Comparison of ENCODE assay signal across 24 cellular contexts in the genomic region with DNA sequence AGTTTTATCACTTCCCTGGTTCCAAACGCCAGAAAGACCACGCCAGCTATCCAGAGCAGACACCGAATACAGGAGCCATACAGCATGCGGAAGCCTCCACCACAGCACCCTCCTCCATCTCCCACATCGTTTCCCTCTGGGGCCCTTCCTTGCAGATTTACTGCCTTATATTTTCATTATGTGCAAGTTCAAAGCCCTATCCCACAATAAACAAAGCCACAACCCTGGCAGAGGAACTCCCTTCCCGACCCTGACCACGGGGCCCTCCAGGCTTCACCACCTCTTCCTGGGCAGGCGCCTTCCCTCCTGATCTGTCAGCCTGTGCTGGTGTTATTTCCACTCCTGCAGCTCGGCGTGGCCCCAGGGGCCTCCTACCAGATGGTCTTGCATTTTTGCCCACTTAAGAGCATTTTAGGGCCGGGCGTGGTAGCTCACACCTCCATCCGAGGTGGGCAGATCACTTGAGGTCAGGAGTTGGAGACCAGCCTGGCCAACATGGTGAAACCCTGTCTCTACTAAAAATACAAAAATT. TPM values are rescaled to one million over a fixed set of nuclear protein-coding genes. Genes with fewer than 3 reads are reported as not detected.
"Had no signal": no experiment of that assay in that cellular context is flagged by ENCODE, and none has a peak within 500 bp of the region (broad histone marks: within the 10 kb centered on the region; RNA-seq: fewer than 3 reads in every experiment).

No MANE protein-coding gene starts in this region.

- H3K27ac ChIP-seq: epithelial cell of prostate, esophagus muscularis mucosa, gastroesophageal sphincter, parathyroid adenoma, psoas muscle, right lobe of liver, suprapubic skin, thyroid gland had no signal

- H3K27me3 ChIP-seq: esophagus muscularis mucosa, gastroesophageal sphincter, right lobe of liver, suprapubic skin, thyroid gland had no signal

- H3K36me3 Mint-ChIP-seq: immature natural killer cell; natural killer cell treated with Interleukin-12 subunit alpha and Interleukin-12 subunit beta and Interleukin-15 and Interleukin-18, amount 100 ng/mL, for 72 hours; stimulated activated effector memory CD8-positive, alpha-beta T cell treated with anti-CD3 and anti-CD28 coated beads, Interleukin-12 subunit alpha, Interleukin-12 subunit beta, amount 100 ng/mL, for 72 hours; type B pancreatic cell had no signal

- H3K4me3 Mint-ChIP-seq: dendritic cell treated with granulocyte-macrophage colony-stimulating factor and Interleukin-4, amounts not matched to agents 40 ng/mL and 50 ng/mL, for 4 days; effector memory CD8-positive, alpha-beta T cell; immature natural killer cell; natural killer cell treated with Interleukin-12 subunit alpha and Interleukin-12 subunit beta and Interleukin-15 and Interleukin-18, amount 100 ng/mL, for 72 hours; stimulated activated effector memory CD8-positive, alpha-beta T cell treated with anti-CD3 and anti-CD28 coated beads, Interleukin-12 subunit alpha, Interleukin-12 subunit beta, amount 100 ng/mL, for 72 hours; type B pancreatic cell had no signal

- H3K9me3 Mint-ChIP-seq: dendritic cell treated with granulocyte-macrophage colony-stimulating factor and Interleukin-4, amounts not matched to agents 40 ng/mL and 50 ng/mL, for 4 days; effector memory CD8-positive, alpha-beta T cell; natural killer cell treated with Interleukin-12 subunit alpha and Interleukin-12 subunit beta and Interleukin-15 and Interleukin-18, amount 100 ng/mL, for 72 hours; stimulated activated effector memory CD8-positive, alpha-beta T cell treated with anti-CD3 and anti-CD28 coated beads, Interleukin-12 subunit alpha, Interleukin-12 subunit beta, amount 100 ng/mL, for 72 hours; type B pancreatic cell had no signal

- H3K27me3 Mint-ChIP-seq: type B pancreatic cell had no signal

- H3K4me1 ChIP-seq: esophagus muscularis mucosa, gastroesophageal sphincter, parathyroid adenoma, psoas muscle, right lobe of liver, suprapubic skin had no signal

- H3K27ac Mint-ChIP-seq: dendritic cell treated with granulocyte-macrophage colony-stimulating factor and Interleukin-4, amounts not matched to agents 40 ng/mL and 50 ng/mL, for 4 days; immature natural killer cell; natural killer cell treated with Interleukin-12 subunit alpha and Interleukin-12 subunit beta and Interleukin-15 and Interleukin-18, amount 100 ng/mL, for 72 hours; stimulated activated effector memory CD8-positive, alpha-beta T cell treated with anti-CD3 and anti-CD28 coated beads, Interleukin-12 subunit alpha, Interleukin-12 subunit beta, amount 100 ng/mL, for 72 hours; type B pancreatic cell had no signal

- H3K4me3 ChIP-seq: esophagus muscularis mucosa, gastroesophageal sphincter, lung, psoas muscle, right lobe of liver, suprapubic skin, thyroid gland had no signal

- DNase-seq: effector memory CD8-positive, alpha-beta T cell; foreskin fibroblast; immature natural killer cell; left cardiac atrium; left ventricle myocardium superior; mesenchymal stem cell; midbrain; psoas muscle; retina; right lobe of liver; stimulated activated CD4-positive, alpha-beta T cell treated with anti-CD3 and anti-CD28 coated beads, Interleukin-4, amount 100 ng/mL, for 1 hour; stimulated activated CD8-positive, alpha-beta memory T cell treated with anti-CD3 and anti-CD28 coated beads, Interleukin-4, amount 100 ng/mL, for 48 hours; stimulated activated naive CD8-positive, alpha-beta T cell treated with anti-CD3 and anti-CD28 coated beads, Interleukin-15, Interleukin-2, amounts not matched to agents 100 U/mL and 50 U/mL, for 24 hours; thyroid gland had no signal

- ATAC-seq: effector memory CD8-positive, alpha-beta T cell; gastroesophageal sphincter; left cardiac atrium; left ventricle myocardium superior; psoas muscle; right lobe of liver; stimulated activated effector memory CD8-positive, alpha-beta T cell treated with anti-CD3 and anti-CD28 coated beads, Interleukin-12 subunit alpha, Interleukin-12 subunit beta, amount 100 ng/mL, for 72 hours; stimulated activated naive CD8-positive, alpha-beta T cell treated with anti-CD3 and anti-CD28 coated beads, Interleukin-15, Interleukin-2, amounts not matched to agents 100 U/mL and 50 U/mL, for 24 hours had no signal

- H3K9me3 ChIP-seq: esophagus muscularis mucosa, gastroesophageal sphincter, psoas muscle, right lobe of liver, suprapubic skin, thyroid gland had no signal

- H3K4me1 Mint-ChIP-seq: immature natural killer cell had no signal

- H3K36me3 ChIP-seq: esophagus muscularis mucosa, gastroesophageal sphincter, suprapubic skin, thyroid gland had no signal

RNA-seq across cellular contexts. Expression of gene SLC15A1, which starts 22.9 kb away (rescaled TPM):
- total RNA-seq: esophagus muscularis mucosa; left cardiac atrium; left ventricle myocardium superior; natural killer cell treated with Interleukin-12 subunit alpha and Interleukin-12 subunit beta and Interleukin-15 and Interleukin-18, amount 100 ng/mL, for 72 hours; psoas muscle had no signal
- polyA plus RNA-seq: immature natural killer cell had no signal
